ENCODE assay signal across 1 cellular context in genomic region chr2:18597618-18598017, GRCh38.
TF ChIP-seq lines count a peak whose summit lies in the region.

No MANE protein-coding gene starts in this region.

TF ChIP-seq in HepG2, 621 proteins besides CTCF, POLR2A, EP300 and RAD21 (continued from another document):
- TF ChIP-seq PRDM10 (CRISPR knock-in tag; IDR thresholded peaks at IDR 0.05; ENCODE audit: low read depth) (no peak), NFIB (CRISPR knock-in tag; IDR thresholded peaks at IDR 0.05; ENCODE audit: borderline replicate concordance) (no peak), RBAK (CRISPR knock-in tag; IDR thresholded peaks at IDR 0.05) (no peak), ZNF589 (CRISPR knock-in tag; conservative IDR thresholded peaks at IDR 0.05) (no peak), PCBP2 (optimal IDR thresholded peaks at IDR 0.05; ENCODE audit: low read depth, low read length, poor library complexity, severe bottlenecking) (no peak), RBM22 (optimal IDR thresholded peaks at IDR 0.05; ENCODE audit: low read length) (no peak), ZNF770 (CRISPR knock-in tag; IDR thresholded peaks at IDR 0.05) (no peak), DZIP1 (CRISPR knock-in tag; IDR thresholded peaks at IDR 0.05) (no peak), ZFY (CRISPR knock-in tag; IDR thresholded peaks at IDR 0.05) (no peak), ZNF530 (CRISPR knock-in tag; IDR thresholded peaks at IDR 0.05; ENCODE audit: low read depth) (no peak), ZKSCAN1 (IDR thresholded peaks at IDR 0.05; ENCODE audit: low read length) (no peak), PRMT3 (CRISPR knock-in tag; IDR thresholded peaks at IDR 0.05; ENCODE audit: borderline replicate concordance, low read depth) (no peak), SP4 (CRISPR knock-in tag; IDR thresholded peaks at IDR 0.05) (no peak), ZNF296 (CRISPR knock-in tag; conservative IDR thresholded peaks at IDR 0.05) (no peak)
TF ChIP-seq in HepG2: peak in this region for 0.
